9 cellular contexts compared by ENCODE assay signal in genomic region chr12:120335447-120335846, GRCh38. TPM values are rescaled to one million over a fixed set of nuclear protein-coding genes. Genes with fewer than 3 reads are reported as not detected.
A peak's percentile ranks its signal among the peaks of the same experiment; 100 is the strongest.
DNase-seq lines count a peak whose midpoint lies in the region; ATAC-seq and TF ChIP-seq lines count a peak whose summit lies in the region.
"Not testable (repeated sequence)": the region's sequence is repeated elsewhere in the genome, so short reads cannot be mapped to it uniquely, and the experiment has no call there.
"Had no signal": no experiment of that assay in that cellular context is flagged by ENCODE, and none has a peak within 500 bp of the region (broad histone marks: within the 10 kb centered on the region; RNA-seq: fewer than 3 reads in every experiment).

No MANE protein-coding gene starts in this region.

- 16 to 19% methylated on average over 12 of the region's 12 CpGs for WGBS in heart right ventricle, 2 donors

- not testable (repeated sequence) for H3K27ac Mint-ChIP-seq in activated B cell treated with CpG ODN at 0.5 μM for 24 hours, nephron progenitor cell
- H3K27ac Mint-ChIP-seq in brain: peak overlapping the region in 1 of 5 experiments; percentile 34

- DNase-seq in Caki2 (ENCODE audit: low read depth) (peak; percentile 69), HL-60 (ENCODE audit: low read depth in 1 of 2, low spot score in 1 of 2) (peak in 1 of 2 experiments; percentile 58), NCI-H748 (lab: John Stamatoyannopoulos, UW; ENCODE audit: unreplicated experiment) (peak; percentile 80), activated B cell treated with CpG ODN at 0.5 μM for 24 hours (peak; percentile 33), heart right ventricle (peak; percentile 41 to 56), nephron progenitor cell (peak; percentile 75)
- peak; percentile 60 for DNase-seq in stimulated activated naive CD8-positive, alpha-beta T cell treated with anti-CD3 and anti-CD28 coated beads, Interleukin-15, Interleukin-2, amounts not matched to agents 100 U/mL and 50 U/mL, for 24 hours

- CTCF ChIA-PET in activated B cell treated with CpG ODN at 0.5 μM for 24 hours (lab: Charles Lee): not testable (repeated sequence)

- not testable (repeated sequence) for H3K4me3 Mint-ChIP-seq in activated B cell treated with CpG ODN at 0.5 μM for 24 hours, brain, nephron progenitor cell

- not testable (repeated sequence) for H3K36me3 ChIP-seq in heart right ventricle

- peaks cover 0 to 26% (median 0%) of the 10 kb centered on the region in 11 donors for H3K9me3 ChIP-seq in heart right ventricle

- POLR2A ChIA-PET in activated B cell treated with CpG ODN at 0.5 μM for 24 hours (lab: Charles Lee): not testable (repeated sequence)

- not testable (repeated sequence) for H3K36me3 Mint-ChIP-seq in activated B cell treated with CpG ODN at 0.5 μM for 24 hours (ENCODE audit: low read depth); nephron progenitor cell (ENCODE audit: low read depth)
- H3K36me3 Mint-ChIP-seq in brain: peaks cover 20% of the 10 kb centered on the region

- ATAC-seq in activated B cell treated with CpG ODN at 0.5 μM for 24 hours (ENCODE audit: low read depth); heart right ventricle; stimulated activated naive CD8-positive, alpha-beta T cell treated with anti-CD3 and anti-CD28 coated beads, Interleukin-15, Interleukin-2, amounts not matched to agents 100 U/mL and 50 U/mL, for 24 hours: not testable (repeated sequence)

- not testable (repeated sequence) for H3K27ac ChIP-seq in HL-60 (replicated peaks); heart right ventricle

- peak; percentile 50 for TF ChIP-seq CTCF in HL-60 (IDR thresholded peaks at IDR 0.05; ENCODE audit: insufficient read depth, low read length)
- TF ChIP-seq CTCF in activated B cell treated with CpG ODN at 0.5 μM for 24 hours (IDR thresholded peaks at IDR 0.05): not testable (repeated sequence)
- peak; percentile 64 to 68 for TF ChIP-seq CTCF in brain (conservative IDR thresholded peaks at IDR 0.05)
- TF ChIP-seq CTCF in heart right ventricle (IDR thresholded peaks at IDR 0.05): peak; percentile 32 to 78 (median 64)
- TF ChIP-seq CTCF in nephron progenitor cell (IDR thresholded peaks at IDR 0.05): peak; percentile 64

- H3K4me3 ChIP-seq in HL-60 (replicated peaks; ENCODE audit: insufficient read depth, low read length); heart right ventricle: not testable (repeated sequence)

- H3K27me3 ChIP-seq in HL-60 (ENCODE audit: insufficient read depth, poor library complexity, severe bottlenecking); heart right ventricle: not testable (repeated sequence)

- peaks cover 15% of the 10 kb centered on the region for H3K9me3 Mint-ChIP-seq in activated B cell treated with CpG ODN at 0.5 μM for 24 hours
- H3K9me3 Mint-ChIP-seq in brain: peaks cover 13 to 49% (median 31%) of the 10 kb centered on the region in 5 experiments
- H3K9me3 Mint-ChIP-seq in nephron progenitor cell: peaks cover 44% of the 10 kb centered on the region

- not testable (repeated sequence) for H3K27me3 Mint-ChIP-seq in activated B cell treated with CpG ODN at 0.5 μM for 24 hours, brain
- H3K27me3 Mint-ChIP-seq in nephron progenitor cell (ENCODE audit: low read depth, poor library complexity): peaks cover 23% of the 10 kb centered on the region

- in situ Hi-C loops in Caki2 (cut with HindIII; ENCODE audit: low pct_unique_long_range_greater_than_20kb, low sequenced_read_pairs): not testable (repeated sequence)

- intact Hi-C loops in activated B cell treated with CpG ODN at 0.5 μM for 24 hours (cut with micrococcal nuclease); heart right ventricle (cut with DNase I): not testable (repeated sequence)

- not testable (repeated sequence) for H3K4me1 Mint-ChIP-seq in activated B cell treated with CpG ODN at 0.5 μM for 24 hours, brain, nephron progenitor cell

- H3K4me1 ChIP-seq in heart right ventricle: not testable (repeated sequence)

RNA-seq across cellular contexts. Expression of gene PLA2G1B, which starts 7.9 kb away (rescaled TPM):
- not detected in 2 replicates for total RNA-seq in Caki2 (2014; rRNA removed; shearing (Covaris generic); ENCODE audit: low replicate concordance)
- not detected in 2 replicates for total RNA-seq in activated B cell treated with CpG ODN at 0.5 μM for 24 hours
- not detected for polyA plus RNA-seq in brain (ENCODE audit: insufficient read depth, low read depth, low replicate concordance)
- 1 to 10 TPM in 3 of 10 donors, under 1 TPM in 4, not detected in 3; 0.65 to 1.8 (median 0.89) TPM for total RNA-seq in heart right ventricle
- under 1 TPM in 1 of 2 donors, not detected in 1; 0.22 TPM for polyA plus RNA-seq in heart right ventricle

RNA-seq across cellular contexts. Expression of gene SIRT4, which starts 33.3 kb away (rescaled TPM):
- 0.61 TPM in 1 of 2 replicates, not detected in the other for total RNA-seq in Caki2 (2014; rRNA removed; shearing (Covaris generic); ENCODE audit: low replicate concordance)
- total RNA-seq in activated B cell treated with CpG ODN at 0.5 μM for 24 hours: 1.6 and 1.7 TPM in 2 replicates
- 2.0 TPM for polyA plus RNA-seq in brain (ENCODE audit: insufficient read depth, low read depth, low replicate concordance)
- total RNA-seq in heart right ventricle: 1 to 10 TPM; 3.7 to 9.0 (median 4.7) TPM
- polyA plus RNA-seq in heart right ventricle: 1 to 10 TPM; 2.8 to 6.2 TPM

RNA-seq across cellular contexts. Expression of gene MSI1, which starts 33.5 kb away (rescaled TPM):
- 0.29 TPM in 1 of 2 replicates, not detected in the other for total RNA-seq in Caki2 (2014; rRNA removed; shearing (Covaris generic); ENCODE audit: low replicate concordance)
- total RNA-seq in activated B cell treated with CpG ODN at 0.5 μM for 24 hours (not detected in 2 replicates), heart right ventricle (1 to 10 TPM; 2.8 to 9.6 (median 6.4) TPM)
- polyA plus RNA-seq in brain (ENCODE audit: insufficient read depth, low read depth, low replicate concordance) (69.7 TPM), heart right ventricle (1 to 10 TPM; 1.1 to 2.9 TPM)

RNA-seq across cellular contexts. Expression of gene RNU4-1, which starts 42.4 kb away (rescaled TPM):
- not detected in 2 replicates for total RNA-seq in Caki2 (2014; rRNA removed; shearing (Covaris generic); ENCODE audit: low replicate concordance)
- total RNA-seq in activated B cell treated with CpG ODN at 0.5 μM for 24 hours (3,997 and 4,399 TPM in 2 replicates), heart right ventricle (1,000 to 10,000 TPM in 6 of 10 donors, 100 to 1,000 TPM in 4; 426 to 3,423 (median 1,870) TPM)
- polyA plus RNA-seq in brain (ENCODE audit: insufficient read depth, low read depth, low replicate concordance) (not detected), heart right ventricle (not detected)
- polyA plus RNA-seq: thymus had no signal

RNA-seq across cellular contexts. Expression of gene RNU4-2, which starts 43.7 kb away (rescaled TPM):
- not detected in 2 replicates for total RNA-seq in Caki2 (2014; rRNA removed; shearing (Covaris generic); ENCODE audit: low replicate concordance)
- 12,977 and 14,722 TPM in 2 replicates for total RNA-seq in activated B cell treated with CpG ODN at 0.5 μM for 24 hours
- polyA plus RNA-seq in brain (ENCODE audit: insufficient read depth, low read depth, low replicate concordance): not detected
- total RNA-seq in heart right ventricle: over 10,000 TPM in 7 of 10 donors, 1,000 to 10,000 TPM in 3; 5,348 to 18,425 (median 10,263) TPM
- polyA plus RNA-seq in heart right ventricle: not detected
- polyA plus RNA-seq: thymus had no signal
